ENCODE assay signal across 18 cellular contexts in genomic region chr15:75924576-75924975, GRCh38. TPM values are rescaled to one million over a fixed set of nuclear protein-coding genes. Genes with fewer than 3 reads are reported as not detected.
DNase-seq lines count a peak whose midpoint lies in the region; ATAC-seq, FAIRE-seq and TF ChIP-seq lines count a peak whose summit lies in the region.
"Had no signal": no experiment of that assay in that cellular context is flagged by ENCODE, and none has a peak within 500 bp of the region (broad histone marks: within the 10 kb centered on the region; RNA-seq: fewer than 3 reads in every experiment).

No MANE protein-coding gene starts in this region.

- no TSS peak for BruUV-seq in PC-3 (replicated peaks; lab: Mats Ljungman, UMichigan)
- no TSS peak for BruUV-seq in OCI-LY7 (replicated peaks; lab: Mats Ljungman, UMichigan)

- intact Hi-C loops in PC-3 (cut with micrococcal nuclease): loop anchor here (5.0 to 10.0 kb wide), 5 partner anchors 82 to 210 kb away; partner anchors contain the start of genes TMEM266 and UBE2Q2
- intact Hi-C loops in activated CD4-positive, alpha-beta T cell treated with anti-CD3 and anti-CD28 coated beads, Interleukin-2, amount 10 ng/mL, durations not matched to agents 24 days and 14 days (cut with micrococcal nuclease): loop anchor here (10.0 kb wide), 1 partner anchor 120 kb away; no protein-coding TSS in a partner anchor
- intact Hi-C loops in OCI-LY7 (cut with micrococcal nuclease; ENCODE audit: unreplicated experiment): loop anchor here (10.0 kb wide), 1 partner anchor 200 kb away; a partner anchor contains a TSS

- H4K20me1 ChIP-seq in PC-3 (ENCODE audit: low read length) (no peaks in the 10 kb centered on the region), astrocyte (ENCODE audit: insufficient read depth, low read length) (peaks cover 86% of the 10 kb centered on the region), keratinocyte (ENCODE audit: control insufficient read depth, extremely low read depth, insufficient read depth, low read length) (peaks cover 7% of the 10 kb centered on the region), OCI-LY7 (ENCODE audit: insufficient read depth, low read length) (no peaks in the 10 kb centered on the region)

- no peaks in the 10 kb centered on the region for H3K9me2 ChIP-seq in PC-3 (replicated peaks; ENCODE audit: low read length)
- no peaks in the 10 kb centered on the region for H3K9me2 ChIP-seq in OCI-LY7 (ENCODE audit: insufficient read depth, low read length)

- H3K27me3 ChIP-seq in PC-3 (ENCODE audit: low read length) (no peaks in the 10 kb centered on the region), astrocyte (ENCODE audit: insufficient read depth, low read length) (no peaks in the 10 kb centered on the region), keratinocyte (ENCODE audit: control insufficient read depth, extremely low read depth, insufficient read depth, low read length) (no peaks in the 10 kb centered on the region), mucosa of stomach (ENCODE audit: control insufficient read depth, insufficient read depth, low read length) (no peaks in the 10 kb centered on the region)

- H3K27me3 Mint-ChIP-seq in astrocyte (ENCODE audit: low read depth, unreplicated experiment): no peaks in the 10 kb centered on the region
- H3K27me3 Mint-ChIP-seq in activated CD4-positive, alpha-beta T cell treated with anti-CD3 and anti-CD28 coated beads, Interleukin-2, amount 10 ng/mL, durations not matched to agents 24 days and 14 days: no peaks in the 10 kb centered on the region
- H3K27me3 Mint-ChIP-seq: CD8-positive, alpha-beta memory T cell had no signal

- DNase-seq in PC-3 (peak; percentile 66), astrocyte (ENCODE audit: low read depth) (no peak), keratinocyte (ENCODE audit: low read depth, low spot score) (no peak), OCI-LY7 (ENCODE audit: low spot score) (no peak), coronary artery (ENCODE audit: low spot score) (no peak)
- DNase-seq in activated CD4-positive, alpha-beta T cell treated with anti-CD3 and anti-CD28 coated beads, Interleukin-2, amount 10 ng/mL, durations not matched to agents 24 days and 14 days: no peak
- DNase-seq: ACHN; C1 segment of cervical spinal cord; CD8-positive, alpha-beta memory T cell; H7; HFFc6; NCI-H1436; NCI-H1930; NCI-H345; NCI-H524 treated with DMSO at 0.1 percent for 48 hours; PC-9 had no signal

- H3K9me1 ChIP-seq in keratinocyte (ENCODE audit: control insufficient read depth, extremely low read depth, insufficient read depth, low read length): peaks cover 15% of the 10 kb centered on the region

- FAIRE-seq in astrocyte (lab: Jason Lieb, UNC): no peak
- FAIRE-seq in keratinocyte (lab: Jason Lieb, UNC): peak; percentile 84

- H3K36me3 ChIP-seq in PC-3 (ENCODE audit: low read depth, low read length): peaks cover 4% of the 10 kb centered on the region; the same call in 1 of the 2 replicates
- H3K36me3 ChIP-seq in astrocyte (ENCODE audit: insufficient read depth, low read length): peaks cover 4% of the 10 kb centered on the region
- peaks cover 2 to 28% of the 10 kb centered on the region in 2 experiments for H3K36me3 ChIP-seq in keratinocyte (ENCODE audit: control insufficient read depth in 2 of 2, extremely low read depth in 1 of 2, insufficient read depth in 2 of 2, low read length in 2 of 2)
- no peaks in the 10 kb centered on the region for H3K36me3 ChIP-seq in mucosa of stomach (ENCODE audit: control insufficient read depth, insufficient read depth, low read length)
- H3K36me3 ChIP-seq in OCI-LY7 (ENCODE audit: insufficient read depth, low read length): peaks cover 16% of the 10 kb centered on the region; the same call in 1 of the 2 replicates

- no peak overlapping the region for H3K4me3 Mint-ChIP-seq in astrocyte (ENCODE audit: unreplicated experiment)
- no peak overlapping the region for H3K4me3 Mint-ChIP-seq in activated CD4-positive, alpha-beta T cell treated with anti-CD3 and anti-CD28 coated beads, Interleukin-2, amount 10 ng/mL, durations not matched to agents 24 days and 14 days
- H3K4me3 Mint-ChIP-seq: HFFc6 had no signal

- POLR2A ChIA-PET in PC-3 (lab: Charles Lee; ENCODE audit: unreplicated experiment): no interaction called here
- POLR2A ChIA-PET in OCI-LY7 (lab: Charles Lee): interaction anchor here (0.6 kb wide), 1 partner anchor 740 kb away, joined by 4 read pairs; no protein-coding TSS in a partner anchor

- TF ChIP-seq CTCF in PC-3 (conservative IDR thresholded peaks at IDR 0.05; ENCODE audit: low read depth, low read length) (no peak), astrocyte (IDR thresholded peaks at IDR 0.05; ENCODE audit: insufficient read depth, low read depth, low read length) (no peak), keratinocyte (optimal IDR thresholded peaks at IDR 0.05 in 1 of 3, IDR thresholded peaks at IDR 0.05 in 1 of 3, conservative IDR thresholded peaks at IDR 0.05 in 1 of 3; ENCODE audit: extremely low read depth in 1 of 3, insufficient read depth in 2 of 3, low read length in 3 of 3) (no peak), OCI-LY7 (conservative IDR thresholded peaks at IDR 0.05; ENCODE audit: low read length) (no peak), coronary artery (IDR thresholded peaks at IDR 0.05) (no peak)

- H3K27ac ChIP-seq in PC-3 (ENCODE audit: low read length) (0 out of 2 replicates have a peak overlapping the region, but pooled peaks have one; percentile 9), astrocyte (ENCODE audit: low read depth, low read length) (no peak overlapping the region), keratinocyte (ENCODE audit: control insufficient read depth, insufficient read depth, low read length) (peak overlapping the region; percentile 16), OCI-LY7 (ENCODE audit: low read depth, low read length, poor library complexity, severe bottlenecking) (no peak overlapping the region), coronary artery (no peak overlapping the region)
- H3K27ac ChIP-seq: PC-9 had no signal

- H3K4me1 ChIP-seq in PC-3 (ENCODE audit: insufficient read depth, low read length) (peaks cover 17% of the 10 kb centered on the region), astrocyte (ENCODE audit: insufficient read depth, low read length) (peaks cover 7% of the 10 kb centered on the region), keratinocyte (ENCODE audit: control insufficient read depth, extremely low read depth, insufficient read depth, low read length) (peaks cover 28% of the 10 kb centered on the region), mucosa of stomach (ENCODE audit: control insufficient read depth, insufficient read depth, low read length) (peaks cover 41% of the 10 kb centered on the region), OCI-LY7 (ENCODE audit: insufficient read depth, low read length, poor library complexity, severe bottlenecking) (peaks cover 6% of the 10 kb centered on the region)

- H3K9ac ChIP-seq in PC-3 (ENCODE audit: low read length) (no peak overlapping the region), astrocyte (ENCODE audit: low read length) (no peak overlapping the region), keratinocyte (ENCODE audit: control insufficient read depth, extremely low read depth, insufficient read depth, low read length) (no peak overlapping the region), mucosa of stomach (ENCODE audit: low read length) (peak overlapping the region; percentile 31)

- dilution Hi-C loops in keratinocyte (cut with MboI; ENCODE audit: extremely low pct_ligation_motif_present, low sequenced_read_pairs): no loop called here

- H3K4me2 ChIP-seq in PC-3 (ENCODE audit: low read length) (peak overlapping the region; percentile 53; the same call in 1 of the 2 replicates), astrocyte (ENCODE audit: low read length) (no peak overlapping the region), keratinocyte (ENCODE audit: control insufficient read depth, extremely low read depth, insufficient read depth, low read depth, low read length) (peak overlapping the region; percentile 4), OCI-LY7 (ENCODE audit: low read length) (no peak overlapping the region)
- H3K4me2 ChIP-seq: PC-9 had no signal

- H2AFZ ChIP-seq in PC-3 (ENCODE audit: low read length) (no peak overlapping the region), astrocyte (ENCODE audit: low read depth, low read length) (no peak overlapping the region), keratinocyte (ENCODE audit: control insufficient read depth, low read length) (no peak overlapping the region), OCI-LY7 (ENCODE audit: low read length) (no peak overlapping the region)
- H2AFZ ChIP-seq: PC-9 had no signal

- H3K79me2 ChIP-seq in PC-3 (ENCODE audit: low read length) (peaks cover 17% of the 10 kb centered on the region), astrocyte (ENCODE audit: insufficient read depth, low read length) (peaks cover 78% of the 10 kb centered on the region), keratinocyte (ENCODE audit: control insufficient read depth, insufficient read depth, low read length) (peaks cover 71% of the 10 kb centered on the region), OCI-LY7 (ENCODE audit: insufficient read depth, low read depth, low read length) (no peaks in the 10 kb centered on the region)

- H3K36me3 Mint-ChIP-seq in astrocyte (ENCODE audit: low read depth, unreplicated experiment): peaks cover 13% of the 10 kb centered on the region
- H3K36me3 Mint-ChIP-seq in activated CD4-positive, alpha-beta T cell treated with anti-CD3 and anti-CD28 coated beads, Interleukin-2, amount 10 ng/mL, durations not matched to agents 24 days and 14 days (ENCODE audit: low read depth): peaks cover 26% of the 10 kb centered on the region

- CTCF ChIA-PET in PC-3 (lab: Charles Lee) (no interaction called here), OCI-LY7 (lab: Charles Lee; ENCODE audit: unreplicated experiment) (no interaction called here)

- peaks cover 36% of the 10 kb centered on the region for H3K4me1 Mint-ChIP-seq in astrocyte (ENCODE audit: low read depth, unreplicated experiment)
- peaks cover 32% of the 10 kb centered on the region for H3K4me1 Mint-ChIP-seq in activated CD4-positive, alpha-beta T cell treated with anti-CD3 and anti-CD28 coated beads, Interleukin-2, amount 10 ng/mL, durations not matched to agents 24 days and 14 days

- H3F3A ChIP-seq in PC-3 (ENCODE audit: low read length, unreplicated experiment): no peaks in the 10 kb centered on the region

- peak; percentile 84 for ATAC-seq in PC-3
- no peak for ATAC-seq in HG03175 (IDR thresholded peaks at IDR 0.05; ENCODE audit: unreplicated experiment)

- no peaks in the 10 kb centered on the region for H3K9me3 Mint-ChIP-seq in astrocyte (ENCODE audit: unreplicated experiment)
- no peaks in the 10 kb centered on the region for H3K9me3 Mint-ChIP-seq in activated CD4-positive, alpha-beta T cell treated with anti-CD3 and anti-CD28 coated beads, Interleukin-2, amount 10 ng/mL, durations not matched to agents 24 days and 14 days
- H3K9me3 Mint-ChIP-seq: CD8-positive, alpha-beta memory T cell; HFFc6 had no signal

- H3K4me3 ChIP-seq in PC-3 (ENCODE audit: low read length) (no peak overlapping the region), astrocyte (ENCODE audit: insufficient read depth, low read depth, low read length) (no peak overlapping the region), keratinocyte (ENCODE audit: control insufficient read depth in 2 of 3, extremely low read depth in 1 of 3, insufficient read depth in 2 of 3, low read depth in 1 of 3, low read length in 3 of 3) (no peak overlapping the region), mucosa of stomach (ENCODE audit: low read length) (no peak overlapping the region), OCI-LY7 (ENCODE audit: low read depth, low read length, poor library complexity, severe bottlenecking) (no peak overlapping the region), coronary artery (no peak overlapping the region)
- H3K4me3 ChIP-seq: PC-9 had no signal

- peak overlapping the region; percentile 48 for H3K27ac Mint-ChIP-seq in astrocyte (ENCODE audit: unreplicated experiment)
- no peak overlapping the region for H3K27ac Mint-ChIP-seq in activated CD4-positive, alpha-beta T cell treated with anti-CD3 and anti-CD28 coated beads, Interleukin-2, amount 10 ng/mL, durations not matched to agents 24 days and 14 days
- H3K27ac Mint-ChIP-seq: HFFc6 had no signal

- H3K9me3 ChIP-seq in PC-3 (ENCODE audit: low read length) (no peaks in the 10 kb centered on the region), astrocyte (ENCODE audit: insufficient read depth, low read depth, low read length) (no peaks in the 10 kb centered on the region), keratinocyte (ENCODE audit: control insufficient read depth, low read depth, low read length) (no peaks in the 10 kb centered on the region), mucosa of stomach (ENCODE audit: control insufficient read depth, low read length) (no peaks in the 10 kb centered on the region), OCI-LY7 (ENCODE audit: low read length) (no peaks in the 10 kb centered on the region)

RNA-seq across cellular contexts. Expression of gene FBXO22, which starts 20.9 kb away (rescaled TPM):
- total RNA-seq in PC-3 (2014; rRNA removed) (41.1 and 51.4 TPM in 2 replicates), astrocyte (69.1 and 76.5 TPM in 2 replicates), OCI-LY7 (2022) (33.6 and 33.7 TPM in 2 replicates)
- polyA plus RNA-seq in keratinocyte: 31.4 to 68.5 TPM (median 56.4 TPM) in 3 replicates
- 12.3 TPM for polyA plus RNA-seq in keratinocyte (2011; ENCODE audit: low read depth)
- 28.2 and 52.7 TPM in 2 replicates for polyA plus RNA-seq in keratinocyte (2011; cell fraction: cytosol; rRNA removed)
- polyA plus RNA-seq in keratinocyte (2011; cell fraction: nucleus; rRNA removed): 28.9 and 34.8 TPM in 2 replicates
- 47.3 and 55.9 TPM in 2 replicates for polyA plus RNA-seq in keratinocyte (2012; ENCODE audit: low replicate concordance)
- 26.6 to 43.2 TPM (median 38.8 TPM) in 3 replicates for polyA minus RNA-seq in keratinocyte
- polyA minus RNA-seq in keratinocyte (2011; cell fraction: cytosol; rRNA and poly(A)+ RNA removed): 62.2 TPM
- polyA minus RNA-seq in keratinocyte (2011; cell fraction: nucleus; rRNA and poly(A)+ RNA removed): 24.4 and 30.3 TPM in 2 replicates
- total RNA-seq in activated CD4-positive, alpha-beta T cell treated with anti-CD3 and anti-CD28 coated beads, Interleukin-2, amount 10 ng/mL, durations not matched to agents 24 days and 14 days: 51.7 and 51.9 TPM in 2 replicates
- total RNA-seq in OCI-LY7 (2014; rRNA removed; shearing (Covaris generic)): 23.5 and 32.4 TPM in 2 replicates

Comparison
In these comparisons a context has a peak if more than half of its experiments do, and no peak if none do; other contexts are left out.
1. H3K27ac ChIP-seq: peak in PC-3 (single experiment) and keratinocyte (single experiment); none in astrocyte (single experiment), OCI-LY7 (single experiment) and coronary artery (0 of 2).
2. H3K4me2 ChIP-seq: peak in PC-3 (single experiment) and keratinocyte (single experiment); none in astrocyte (single experiment) and OCI-LY7 (single experiment).